Comparison of ENCODE assay signal across 21 cellular contexts in genomic region chr17:8020251-8020650, GRCh38. TPM values are rescaled to one million over a fixed set of nuclear protein-coding genes. Genes with fewer than 3 reads are reported as not detected.
A peak's percentile ranks its signal among the peaks of the same experiment; 100 is the strongest.
DNase-seq lines count a peak whose midpoint lies in the region; ATAC-seq and TF ChIP-seq lines count a peak whose summit lies in the region.
"Had no signal": no experiment of that assay in that cellular context is flagged by ENCODE, and none has a peak within 500 bp of the region (broad histone marks: within the 10 kb centered on the region; RNA-seq: fewer than 3 reads in every experiment).

No MANE protein-coding gene starts in this region.

- DNase-seq in cardiac septum (ENCODE audit: low spot score): peak; percentile 62
- no peak for DNase-seq in Right ventricle myocardium inferior (ENCODE audit: missing footprints)
- DNase-seq in esophagus squamous epithelium (lab: John Stamatoyannopoulos, UW): no peak
- no peak for DNase-seq in SKM-1 treated with dmso at 0.1 percent for 144 hours (lab: John Stamatoyannopoulos, UW; ENCODE audit: unreplicated experiment)
- DNase-seq in HK-2 (ENCODE audit: unreplicated experiment): no peak
- DNase-seq in NCI-H510A (lab: John Stamatoyannopoulos, UW): no peak
- no peak for DNase-seq in OCI-M1 (lab: John Stamatoyannopoulos, UW)
- DNase-seq: 8988T, Caco-2, GDM1, NCI-H1092 treated with DMSO at 0.1 percent for 48 hours, NCI-H2081, NCI-H446 treated with DMSO at 0.1 percent for 48 hours had no signal

- H3K4me3 ChIP-seq in esophagus squamous epithelium (no peak overlapping the region), neutrophil (ENCODE audit: low read depth in 1 of 2, low read length in 1 of 2) (no peak overlapping the region)
- H3K4me3 ChIP-seq: GM23338 had no signal

- intact Hi-C loops in cardiac septum (cut with DNase I): no loop called here
- intact Hi-C loops in Right ventricle myocardium inferior (cut with DNase I): no loop called here
- intact Hi-C loops in esophagus squamous epithelium (cut with DNase I): no loop called here

- H3K9me3 ChIP-seq in esophagus squamous epithelium (no peaks in the 10 kb centered on the region), neutrophil (no peaks in the 10 kb centered on the region)
- H3K9me3 ChIP-seq: Caco-2 had no signal

- no peak for TF ChIP-seq CTCF in esophagus squamous epithelium (IDR thresholded peaks at IDR 0.05)
- TF ChIP-seq CTCF in neutrophil (IDR thresholded peaks at IDR 0.05): no peak

- H3K4me1 ChIP-seq in esophagus squamous epithelium: peaks cover 34 to 52% (median 44%) of the 10 kb centered on the region in 3 donors
- H3K4me1 ChIP-seq in neutrophil (ENCODE audit: control insufficient read depth in 1 of 2, insufficient read depth in 1 of 2, low read depth in 1 of 2, low read length in 1 of 2): peaks cover 93 to 94% of the 10 kb centered on the region in 2 experiments

- H3K27ac ChIP-seq in esophagus squamous epithelium (peak overlapping the region in 3 of 4 donors; percentile 89 to 93 (median 91)), neutrophil (peak overlapping the region; percentile 44)

- no peak for ATAC-seq in Right ventricle myocardium inferior
- ATAC-seq: GM23338, HCT116, SK-N-SH treated with all-trans-retinoic acid at 6 μM for 48 hours had no signal

- no peak for TF ChIP-seq POLR2A in esophagus squamous epithelium (IDR thresholded peaks at IDR 0.05)

- 63% methylated on average over 4 of the region's 6 CpGs; no CpG with 5 or more reads in 1 of the 2 donors for WGBS in esophagus squamous epithelium, 2 donors

- H3K36me3 ChIP-seq in esophagus squamous epithelium (no peaks in the 10 kb centered on the region), neutrophil (no peaks in the 10 kb centered on the region)

- H3K27me3 ChIP-seq in esophagus squamous epithelium (peaks cover 0 to 16% (median 2%) of the 10 kb centered on the region in 4 donors), neutrophil (peaks cover 9% of the 10 kb centered on the region)

RNA-seq across cellular contexts. Expression of gene GUCY2D, which starts 17.8 kb away (rescaled TPM):
- total RNA-seq in cardiac septum (not detected), Right ventricle myocardium inferior (0.35 TPM), esophagus squamous epithelium (not detected)
- total RNA-seq: B cell, LHCN-M2 had no signal

RNA-seq across cellular contexts. Expression of gene ALOX15B, which starts 18.6 kb away (rescaled TPM):
- total RNA-seq in cardiac septum (not detected), Right ventricle myocardium inferior (0.16 TPM), esophagus squamous epithelium (100 to 1,000 TPM in 1 of 4 donors, 10 to 100 TPM in 3; 24.0 to 104 (median 50.5) TPM)
- total RNA-seq: B cell; Caco-2; CD4-positive, alpha-beta T cell; Daoy had no signal

Comparison
In these comparisons a context has a peak if more than half of its experiments do, and no peak if none do; other contexts are left out.
1. RNA of gene ALOX15B, which starts 18.6 kb away (total RNA-seq): 24.0 to 104 TPM in esophagus squamous epithelium; 0.16 TPM in Right ventricle myocardium inferior (single experiment) and not detected in cardiac septum (single experiment); every median in the first group is over 10 times any median in the second.